In genomic region chr3:10426346-10427233, GRCh38 we compare ENCODE assay signal across 20 cellular contexts.
DNase-seq lines count a peak whose midpoint lies in the region; ATAC-seq and TF ChIP-seq lines count a peak whose summit lies in the region.
"Had no signal": no experiment of that assay in that cellular context is flagged by ENCODE, and none has a peak within 500 bp of the region (broad histone marks: within the 10 kb centered on the region; RNA-seq: fewer than 3 reads in every experiment).

No MANE protein-coding gene starts in this region.

- no peak for TF ChIP-seq CTCF in chondrocyte (IDR thresholded peaks at IDR 0.05)

- no peaks in the 10 kb centered on the region for H3K4me1 Mint-ChIP-seq in chondrocyte (ENCODE audit: low read depth)

- no peak overlapping the region for H3K27ac Mint-ChIP-seq in chondrocyte (ENCODE audit: unreplicated experiment)

- no peaks in the 10 kb centered on the region for H3K27me3 ChIP-seq in skeletal muscle tissue (ENCODE audit: control insufficient read depth in 3 of 3, insufficient read depth in 3 of 3, low read length in 3 of 3)
- H3K27me3 ChIP-seq: MG63, SJSA1 had no signal

- DNase-seq in SIG-M5 treated with dmso at 0.1 percent for 504 hours (lab: John Stamatoyannopoulos, UW; ENCODE audit: unreplicated experiment) (peak; percentile 60), SIG-M5 (lab: John Stamatoyannopoulos, UW) (no peak), NOMO-1 treated with DMSO at 0.1 percent for 48 hours (lab: John Stamatoyannopoulos, UW; ENCODE audit: unreplicated experiment) (peak; percentile 69), chondrocyte (ENCODE audit: low spot score) (peak; percentile 42)
- DNase-seq in activated effector memory CD4-positive, alpha-beta T cell treated with anti-CD3 and anti-CD28 coated beads, Interleukin-2, amount 50 U/mL, for 16 hours: no peak
- DNase-seq in stimulated activated CD4-positive, alpha-beta T cell treated with anti-CD3 and anti-CD28 coated beads, Interleukin-12 subunit alpha, Interleukin-12 subunit beta, amount 100 ng/mL, for 4 hours: no peak
- DNase-seq: DND-41, MG63, NCI-H1417, NCI-H2029 treated with DMSO at 0.1 percent for 48 hours, NCI-H2171 treated with DMSO at 0.1 percent for 48 hours, NCI-H510A treated with DMSO at 0.1 percent for 48 hours, NCI-H82, RPMI8226 had no signal

- peak overlapping the region; percentile 74 for H3K27ac ChIP-seq in skeletal muscle tissue (ENCODE audit: low read depth, low read length)
- H3K27ac ChIP-seq: 22Rv1, SJSA1 had no signal

- H3K9me3 Mint-ChIP-seq in chondrocyte (ENCODE audit: low read depth): no peaks in the 10 kb centered on the region
- H3K9me3 Mint-ChIP-seq: CD8-positive, alpha-beta memory T cell; GM23338 had no signal

- H3K36me3 ChIP-seq in skeletal muscle tissue (ENCODE audit: control insufficient read depth in 3 of 3, insufficient read depth in 3 of 3, low read length in 3 of 3): peaks cover 0 to 6% (median 3%) of the 10 kb centered on the region in 3 donors
- H3K36me3 ChIP-seq: MG63, SJSA1 had no signal

- peak overlapping the region in 1 of 3 donors; percentile 57 for H3K9ac ChIP-seq in skeletal muscle tissue (ENCODE audit: low read depth in 1 of 3, low read length in 3 of 3)

- no peak overlapping the region for H3K4me3 Mint-ChIP-seq in chondrocyte (ENCODE audit: unreplicated experiment)
- H3K4me3 Mint-ChIP-seq: CD8-positive, alpha-beta memory T cell; GM23338 had no signal

- H3K4me1 ChIP-seq in skeletal muscle tissue (ENCODE audit: control insufficient read depth in 3 of 3, insufficient read depth in 3 of 3, low read length in 3 of 3): peaks cover 23 to 60% (median 30%) of the 10 kb centered on the region in 3 donors
- H3K4me1 ChIP-seq: SJSA1 had no signal

- ATAC-seq in GM19455 (IDR thresholded peaks at IDR 0.05; ENCODE audit: unreplicated experiment): no peak
- ATAC-seq: GM23338 had no signal

- H3K36me3 Mint-ChIP-seq in chondrocyte (ENCODE audit: low read depth): no peaks in the 10 kb centered on the region

- no peaks in the 10 kb centered on the region for H3K9me3 ChIP-seq in skeletal muscle tissue (ENCODE audit: control insufficient read depth in 3 of 3, low read length in 3 of 3)
- H3K9me3 ChIP-seq: MG63, SJSA1 had no signal

- H3K4me3 ChIP-seq in skeletal muscle tissue (ENCODE audit: low read length in 3 of 3): no peak overlapping the region
- H3K4me3 ChIP-seq: GM23338, MG63, SJSA1 had no signal

- H3K27me3 Mint-ChIP-seq in chondrocyte (ENCODE audit: low read depth): peaks cover 20% of the 10 kb centered on the region

Comparison
In these comparisons a context has a peak if more than half of its experiments do, and no peak if none do; other contexts are left out.
1. DNase-seq: peak in SIG-M5 treated with dmso at 0.1 percent for 504 hours (single experiment), NOMO-1 treated with DMSO at 0.1 percent for 48 hours (single experiment) and chondrocyte (single experiment); none in SIG-M5 (single experiment), activated effector memory CD4-positive, alpha-beta T cell treated with anti-CD3 and anti-CD28 coated beads, Interleukin-2, amount 50 U/mL, for 16 hours (single experiment) and stimulated activated CD4-positive, alpha-beta T cell treated with anti-CD3 and anti-CD28 coated beads, Interleukin-12 subunit alpha, Interleukin-12 subunit beta, amount 100 ng/mL, for 4 hours (single experiment).